In genomic region chr5:115262066-115262404, GRCh38 we compare ENCODE assay signal across 8 cellular contexts. TPM values are rescaled to one million over a fixed set of nuclear protein-coding genes. Genes with fewer than 3 reads are reported as not detected.
DNase-seq lines count a peak whose midpoint lies in the region; ATAC-seq and TF ChIP-seq lines count a peak whose summit lies in the region.

No MANE protein-coding gene starts in this region.

- H3K4me3 ChIP-seq in AG10803 (ENCODE audit: low read length) (peak overlapping the region; percentile 74), SK-N-SH (ENCODE audit: low read depth in 2 of 2, low read length in 1 of 2) (peak overlapping the region; percentile 89 to 92), fibroblast of lung (replicated peaks in 1 of 4; ENCODE audit: control extremely low read depth in 1 of 4, insufficient read depth in 1 of 4, low read depth in 3 of 4, low read length in 4 of 4) (peak overlapping the region; percentile 78 to 93 (median 81)), neuron (ENCODE audit: low read length) (peak overlapping the region; percentile 79)

- H3K79me2 ChIP-seq in SK-N-SH (ENCODE audit: insufficient read depth) (peaks cover 55% of the 10 kb centered on the region), fibroblast of lung (ENCODE audit: control insufficient read depth, insufficient read depth, low read length) (peaks cover 50% of the 10 kb centered on the region)

- DNase-seq in AG10803 (ENCODE audit: low read depth) (peak; percentile 10), SK-N-SH (no peak), fibroblast of lung (ENCODE audit: low read depth in 2 of 2) (peak; percentile 23 to 39), T1000 (lab: John Stamatoyannopoulos, UW) (no peak), GM19238 (ENCODE audit: insufficient read length, low spot score) (no peak)

- H3K36me3 ChIP-seq in SK-N-SH (replicated peaks in 1 of 2; ENCODE audit: control insufficient read depth in 1 of 2, insufficient read depth in 2 of 2, low read length in 1 of 2): peaks cover 10 to 14% of the 10 kb centered on the region in 2 experiments
- H3K36me3 ChIP-seq in fibroblast of lung (ENCODE audit: control insufficient read depth, insufficient read depth, low read length): no peaks in the 10 kb centered on the region
- peaks cover 8% of the 10 kb centered on the region for H3K36me3 ChIP-seq in neuron (ENCODE audit: insufficient read depth, low read length)

- WGBS in SK-N-SH (ENCODE audit: low lambda C conversion rate): 2% methylated on average over 9 of the region's 9 CpGs

- CTCF ChIA-PET in SK-N-SH (lab: Yijun Ruan, JAX): interaction anchor here (1.6 to 1.7 kb wide), 3 partner anchors 15 to 164 kb away, joined by 5 to 6 read pairs (median 6); partner anchors contain the start of gene CCDC112

- H3F3A ChIP-seq in SK-N-SH (replicated peaks; ENCODE audit: insufficient read depth): peaks cover 15% of the 10 kb centered on the region

- peaks cover 5 to 17% of the 10 kb centered on the region in 2 experiments; a peak in 3 of 4 replicates for H3K4me1 ChIP-seq in SK-N-SH (ENCODE audit: control insufficient read depth in 1 of 2, insufficient read depth in 2 of 2, low read depth in 1 of 2, low read length in 1 of 2)
- H3K4me1 ChIP-seq in fibroblast of lung (ENCODE audit: control insufficient read depth, extremely low read depth, insufficient read depth, low read length): peaks cover 3% of the 10 kb centered on the region
- peaks cover 18% of the 10 kb centered on the region for H3K4me1 ChIP-seq in neuron (ENCODE audit: insufficient read depth, low read length)

- H3K4me2 ChIP-seq in SK-N-SH: peak overlapping the region; percentile 95
- H3K4me2 ChIP-seq in fibroblast of lung (ENCODE audit: extremely low read depth, insufficient read depth, low read length): peak overlapping the region; percentile 95

- TF ChIP-seq RAD21 in SK-N-SH (IDR thresholded peaks at IDR 0.05; ENCODE audit: low read length): no peak

- H3K27me3 ChIP-seq in SK-N-SH (ENCODE audit: insufficient read depth) (no peaks in the 10 kb centered on the region), fibroblast of lung (ENCODE audit: control insufficient read depth, insufficient read depth, low read length) (no peaks in the 10 kb centered on the region), neuron (ENCODE audit: insufficient read depth, low read length) (no peaks in the 10 kb centered on the region)

- H2AFZ ChIP-seq in SK-N-SH (ENCODE audit: low read depth): peak overlapping the region; percentile 97
- H2AFZ ChIP-seq in fibroblast of lung (ENCODE audit: low read length): peak overlapping the region; percentile 84
- peak overlapping the region; percentile 79 for H2AFZ ChIP-seq in neuron (ENCODE audit: low read depth, low read length)

- TF ChIP-seq EP300 in SK-N-SH (IDR thresholded peaks at IDR 0.05; ENCODE audit: borderline replicate concordance in 1 of 2, low read depth in 1 of 2, low read length in 1 of 2): no peak

- POLR2A ChIA-PET in SK-N-SH (lab: Yijun Ruan, JAX): interaction anchor here (0.6 to 1.1 kb wide), 4 partner anchors 45 to 306 kb away, joined by 3 to 4 read pairs (median 4); partner anchors contain the start of gene TRIM36

- H3K9ac ChIP-seq in SK-N-SH (peak overlapping the region; percentile 92), fibroblast of lung (ENCODE audit: insufficient read depth, low read length) (peak overlapping the region; percentile 91)

- ATAC-seq in GM18907 (IDR thresholded peaks at IDR 0.05; ENCODE audit: unreplicated experiment) (peak; percentile 51), HG03095 (IDR thresholded peaks at IDR 0.05; ENCODE audit: unreplicated experiment) (peak; percentile 35)

- H3K27ac ChIP-seq in SK-N-SH (ENCODE audit: low read depth in 2 of 2, low read length in 1 of 2) (peak overlapping the region; percentile 83 to 85), fibroblast of lung (ENCODE audit: insufficient read depth, low read length) (peak overlapping the region; percentile 89)

- peaks cover 24% of the 10 kb centered on the region for H4K20me1 ChIP-seq in SK-N-SH (ENCODE audit: insufficient read depth)
- H4K20me1 ChIP-seq in fibroblast of lung (ENCODE audit: control insufficient read depth, extremely low read depth, insufficient read depth, low read length): peaks cover 2% of the 10 kb centered on the region

- H3K9me3 ChIP-seq in SK-N-SH (no peaks in the 10 kb centered on the region), fibroblast of lung (ENCODE audit: control insufficient read depth, insufficient read depth, low read depth, low read length) (no peaks in the 10 kb centered on the region), neuron (ENCODE audit: low read length) (no peaks in the 10 kb centered on the region)

- TF ChIP-seq CTCF in AG10803 (conservative IDR thresholded peaks at IDR 0.05; ENCODE audit: low read length) (no peak), SK-N-SH (IDR thresholded peaks at IDR 0.05) (no peak), fibroblast of lung (conservative IDR thresholded peaks at IDR 0.05 in 1 of 2, IDR thresholded peaks at IDR 0.05 in 1 of 2; ENCODE audit: low read depth in 1 of 2, low read length in 2 of 2) (no peak)

- no peaks in the 10 kb centered on the region for H3K9me2 ChIP-seq in SK-N-SH

TF ChIP-seq in SK-N-SH, 30 proteins besides CTCF, POLR2A, EP300 and RAD21 (continues in another document):
- TF ChIP-seq, protein P1, sequence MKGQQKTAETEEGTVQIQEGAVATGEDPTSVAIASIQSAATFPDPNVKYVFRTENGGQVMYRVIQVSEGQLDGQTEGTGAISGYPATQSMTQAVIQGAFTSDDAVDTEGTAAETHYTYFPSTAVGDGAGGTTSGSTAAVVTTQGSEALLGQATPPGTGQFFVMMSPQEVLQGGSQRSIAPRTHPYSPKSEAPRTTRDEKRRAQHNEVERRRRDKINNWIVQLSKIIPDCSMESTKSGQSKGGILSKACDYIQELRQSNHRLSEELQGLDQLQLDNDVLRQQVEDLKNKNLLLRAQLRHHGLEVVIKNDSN (IDR thresholded peaks at IDR 0.05; ENCODE audit: borderline replicate concordance, low read depth): no peak
- TF ChIP-seq, protein P2, sequence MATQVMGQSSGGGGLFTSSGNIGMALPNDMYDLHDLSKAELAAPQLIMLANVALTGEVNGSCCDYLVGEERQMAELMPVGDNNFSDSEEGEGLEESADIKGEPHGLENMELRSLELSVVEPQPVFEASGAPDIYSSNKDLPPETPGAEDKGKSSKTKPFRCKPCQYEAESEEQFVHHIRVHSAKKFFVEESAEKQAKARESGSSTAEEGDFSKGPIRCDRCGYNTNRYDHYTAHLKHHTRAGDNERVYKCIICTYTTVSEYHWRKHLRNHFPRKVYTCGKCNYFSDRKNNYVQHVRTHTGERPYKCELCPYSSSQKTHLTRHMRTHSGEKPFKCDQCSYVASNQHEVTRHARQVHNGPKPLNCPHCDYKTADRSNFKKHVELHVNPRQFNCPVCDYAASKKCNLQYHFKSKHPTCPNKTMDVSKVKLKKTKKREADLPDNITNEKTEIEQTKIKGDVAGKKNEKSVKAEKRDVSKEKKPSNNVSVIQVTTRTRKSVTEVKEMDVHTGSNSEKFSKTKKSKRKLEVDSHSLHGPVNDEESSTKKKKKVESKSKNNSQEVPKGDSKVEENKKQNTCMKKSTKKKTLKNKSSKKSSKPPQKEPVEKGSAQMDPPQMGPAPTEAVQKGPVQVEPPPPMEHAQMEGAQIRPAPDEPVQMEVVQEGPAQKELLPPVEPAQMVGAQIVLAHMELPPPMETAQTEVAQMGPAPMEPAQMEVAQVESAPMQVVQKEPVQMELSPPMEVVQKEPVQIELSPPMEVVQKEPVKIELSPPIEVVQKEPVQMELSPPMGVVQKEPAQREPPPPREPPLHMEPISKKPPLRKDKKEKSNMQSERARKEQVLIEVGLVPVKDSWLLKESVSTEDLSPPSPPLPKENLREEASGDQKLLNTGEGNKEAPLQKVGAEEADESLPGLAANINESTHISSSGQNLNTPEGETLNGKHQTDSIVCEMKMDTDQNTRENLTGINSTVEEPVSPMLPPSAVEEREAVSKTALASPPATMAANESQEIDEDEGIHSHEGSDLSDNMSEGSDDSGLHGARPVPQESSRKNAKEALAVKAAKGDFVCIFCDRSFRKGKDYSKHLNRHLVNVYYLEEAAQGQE (IDR thresholded peaks at IDR 0.05; ENCODE audit: low read depth, low read length): no peak
- TF ChIP-seq FOXJ3 (CRISPR knock-in tag; IDR thresholded peaks at IDR 0.05): no peak
- no peak for TF ChIP-seq FOSL2 (IDR thresholded peaks at IDR 0.05; ENCODE audit: borderline replicate concordance, low read depth)
- TF ChIP-seq ELF1 (IDR thresholded peaks at IDR 0.05): no peak
- TF ChIP-seq, protein P3, sequence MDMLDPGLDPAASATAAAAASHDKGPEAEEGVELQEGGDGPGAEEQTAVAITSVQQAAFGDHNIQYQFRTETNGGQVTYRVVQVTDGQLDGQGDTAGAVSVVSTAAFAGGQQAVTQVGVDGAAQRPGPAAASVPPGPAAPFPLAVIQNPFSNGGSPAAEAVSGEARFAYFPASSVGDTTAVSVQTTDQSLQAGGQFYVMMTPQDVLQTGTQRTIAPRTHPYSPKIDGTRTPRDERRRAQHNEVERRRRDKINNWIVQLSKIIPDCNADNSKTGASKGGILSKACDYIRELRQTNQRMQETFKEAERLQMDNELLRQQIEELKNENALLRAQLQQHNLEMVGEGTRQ (IDR thresholded peaks at IDR 0.05; ENCODE audit: borderline replicate concordance, low read depth, low read length): no peak
- no peak for TF ChIP-seq YY1 (IDR thresholded peaks at IDR 0.05; ENCODE audit: low read depth)
- no peak for TF ChIP-seq NRF1 (IDR thresholded peaks at IDR 0.05; ENCODE audit: low read depth, low read length)
- TF ChIP-seq, protein P4, sequence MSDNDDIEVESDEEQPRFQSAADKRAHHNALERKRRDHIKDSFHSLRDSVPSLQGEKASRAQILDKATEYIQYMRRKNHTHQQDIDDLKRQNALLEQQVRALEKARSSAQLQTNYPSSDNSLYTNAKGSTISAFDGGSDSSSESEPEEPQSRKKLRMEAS (IDR thresholded peaks at IDR 0.05; ENCODE audit: low read depth): no peak
- TF ChIP-seq RXRA (IDR thresholded peaks at IDR 0.05; ENCODE audit: borderline replicate concordance, low read depth): no peak
- no peak for TF ChIP-seq TCF12 (IDR thresholded peaks at IDR 0.05)
- no peak for TF ChIP-seq CHD2 (IDR thresholded peaks at IDR 0.05; ENCODE audit: low read length, partially characterized antibody)

RNA-seq across cellular contexts. Expression of gene PGGT1B, which starts 0.6 kb away (rescaled TPM):
- 0.69 and 0.99 TPM in 2 replicates for polyA plus RNA-seq in SK-N-SH (2012; rRNA removed)
- polyA plus RNA-seq in SK-N-SH (2012; cell fraction: cytosol; rRNA removed): 1.1 and 1.4 TPM in 2 replicates
- polyA plus RNA-seq in SK-N-SH (2012; cell fraction: nucleus; rRNA removed): 0.48 and 1.8 TPM in 2 replicates
- total RNA-seq in fibroblast of lung: 12.4 and 13.6 TPM in 2 replicates
- 1.9 and 2.5 TPM in 2 replicates for polyA plus RNA-seq in fibroblast of lung
- 12.6 and 13.5 TPM in 2 replicates for polyA plus RNA-seq in fibroblast of lung (2012)
- 11.4 and 30.1 TPM in 2 replicates for polyA minus RNA-seq in fibroblast of lung (ENCODE audit: low replicate concordance)

RNA-seq across cellular contexts. Expression of gene CCDC112, which starts 34.4 kb away (rescaled TPM):
- 2.3 and 2.4 TPM in 2 replicates for polyA plus RNA-seq in SK-N-SH (2012; rRNA removed)
- polyA plus RNA-seq in SK-N-SH (2012; cell fraction: cytosol; rRNA removed): 2.9 and 4.3 TPM in 2 replicates
- polyA plus RNA-seq in SK-N-SH (2012; cell fraction: nucleus; rRNA removed): 1.9 and 2.3 TPM in 2 replicates
- 7.4 and 13.7 TPM in 2 replicates for total RNA-seq in fibroblast of lung
- polyA plus RNA-seq in fibroblast of lung: 5.2 and 5.7 TPM in 2 replicates
- 8.0 TPM in 2 replicates for polyA plus RNA-seq in fibroblast of lung (2012)
- polyA minus RNA-seq in fibroblast of lung (ENCODE audit: low replicate concordance): 0.15 TPM in 1 of 2 replicates, not detected in the other

Comparison
In these comparisons a context has a peak if more than half of its experiments do, and no peak if none do; other contexts are left out.
1. DNase-seq: peak in AG10803 (single experiment) and fibroblast of lung (2 of 2); none in SK-N-SH (single experiment), T1000 (single experiment) and GM19238 (single experiment).
2. Peak in every context shown above with its lines, with median percentiles within 50 percentile points of each other: H3K4me3 ChIP-seq and H2AFZ ChIP-seq.